In genomic region chr2:24122356-24123211, GRCh38 we compare ENCODE assay signal across 1 cellular context.
TF ChIP-seq lines count a peak whose summit lies in the region.

No MANE protein-coding gene starts in this region.

TF ChIP-seq in HepG2, 621 proteins besides CTCF, POLR2A, EP300 and RAD21 (continues in another document):
- peak; percentile 43; the same call in 1 of the 2 replicates for TF ChIP-seq TP53 (CRISPR knock-in tag; conservative IDR thresholded peaks at IDR 0.05)
- no peak for TF ChIP-seq ATAD3A (CRISPR knock-in tag; IDR thresholded peaks at IDR 0.05)
- TF ChIP-seq ZNF101 (CRISPR knock-in tag; IDR thresholded peaks at IDR 0.05; ENCODE audit: borderline replicate concordance, low read depth): no peak
- no peak; the same call in 1 of the 2 replicates for TF ChIP-seq AHR (CRISPR knock-in tag; IDR thresholded peaks at IDR 0.05)
- 0 out of 2 replicates have a peak, but pooled peaks have one; percentile 52 for TF ChIP-seq MAF1 (CRISPR knock-in tag; IDR thresholded peaks at IDR 0.05; ENCODE audit: borderline replicate concordance)
- no peak for TF ChIP-seq ZNF280D (CRISPR knock-in tag; IDR thresholded peaks at IDR 0.05)
- TF ChIP-seq MED1 (CRISPR knock-in tag; IDR thresholded peaks at IDR 0.05): peak; percentile 5; the same call in 1 of the 2 replicates
- TF ChIP-seq ZNF350 (CRISPR knock-in tag; IDR thresholded peaks at IDR 0.05; ENCODE audit: borderline replicate concordance, low read depth): 0 out of 2 replicates have a peak, but pooled peaks have one; percentile 39
- peak; percentile 75; the same call in 1 of the 2 replicates for TF ChIP-seq HIVEP1 (CRISPR knock-in tag; IDR thresholded peaks at IDR 0.05)
- TF ChIP-seq SNAPC4 (CRISPR knock-in tag; IDR thresholded peaks at IDR 0.05): peak; percentile 70; the same call in 1 of the 2 replicates
- peak; percentile 75 for TF ChIP-seq NRL (CRISPR knock-in tag; IDR thresholded peaks at IDR 0.05; ENCODE audit: borderline replicate concordance)
- no peak for TF ChIP-seq BATF2 (CRISPR knock-in tag; IDR thresholded peaks at IDR 0.05)
- TF ChIP-seq ZBTB7B (CRISPR knock-in tag; IDR thresholded peaks at IDR 0.05): peak; percentile 27; the same call in 1 of the 2 replicates
- no peak for TF ChIP-seq PAF1 (CRISPR knock-in tag; IDR thresholded peaks at IDR 0.05)
- TF ChIP-seq ZNF430 (CRISPR knock-in tag; IDR thresholded peaks at IDR 0.05): no peak
- TF ChIP-seq ZNF317 (CRISPR knock-in tag; IDR thresholded peaks at IDR 0.05): 0 out of 2 replicates have a peak, but pooled peaks have one; percentile 44
- TF ChIP-seq RAD51 (IDR thresholded peaks at IDR 0.05; ENCODE audit: borderline replicate concordance): no peak
- TF ChIP-seq ZFYVE20 (CRISPR knock-in tag; IDR thresholded peaks at IDR 0.05; ENCODE audit: borderline replicate concordance, low read depth): no peak
- no peak; the same call in 1 of the 2 replicates for TF ChIP-seq ZNF607 (CRISPR knock-in tag; IDR thresholded peaks at IDR 0.05; ENCODE audit: borderline replicate concordance)
- no peak for TF ChIP-seq MXD1 (CRISPR knock-in tag; IDR thresholded peaks at IDR 0.05)
- peak; percentile 8; the same call in 1 of the 2 replicates for TF ChIP-seq FOXC1 (CRISPR knock-in tag; IDR thresholded peaks at IDR 0.05; ENCODE audit: borderline replicate concordance)
- no peak for TF ChIP-seq SATB2 (CRISPR knock-in tag; IDR thresholded peaks at IDR 0.05)
- TF ChIP-seq DMAP1 (CRISPR knock-in tag; IDR thresholded peaks at IDR 0.05): peak; percentile 19; the same call in 1 of the 2 replicates
- no peak for TF ChIP-seq ZNF616 (CRISPR knock-in tag; IDR thresholded peaks at IDR 0.05; ENCODE audit: low read depth)
- no peak for TF ChIP-seq ZBTB3 (CRISPR knock-in tag; IDR thresholded peaks at IDR 0.05; ENCODE audit: borderline replicate concordance, low read depth)
- no peak for TF ChIP-seq SIX4 (CRISPR knock-in tag; IDR thresholded peaks at IDR 0.05)
- no peak for TF ChIP-seq IKZF4 (CRISPR knock-in tag; IDR thresholded peaks at IDR 0.05; ENCODE audit: borderline replicate concordance, low read depth, not compliant biosample characterization)
- TF ChIP-seq ZNF564 (CRISPR knock-in tag; IDR thresholded peaks at IDR 0.05): no peak
- no peak for TF ChIP-seq ZNF614 (CRISPR knock-in tag; IDR thresholded peaks at IDR 0.05; ENCODE audit: borderline replicate concordance)
- TF ChIP-seq ZBTB21 (CRISPR knock-in tag; IDR thresholded peaks at IDR 0.05): no peak
- no peak; the same call in 1 of the 2 replicates for TF ChIP-seq ZNF589 (CRISPR knock-in tag; conservative IDR thresholded peaks at IDR 0.05)
- 0 out of 2 replicates have a peak, but pooled peaks have one; percentile 36 for TF ChIP-seq ZNF512B (CRISPR knock-in tag; IDR thresholded peaks at IDR 0.05; ENCODE audit: borderline replicate concordance)
- TF ChIP-seq ZBTB40 (IDR thresholded peaks at IDR 0.05): no peak
- no peak for TF ChIP-seq ZBTB40 (CRISPR knock-in tag; IDR thresholded peaks at IDR 0.05)
- 0 out of 2 replicates have a peak, but pooled peaks have one; percentile 65 for TF ChIP-seq HOXA5 (CRISPR knock-in tag; IDR thresholded peaks at IDR 0.05)
